In the genomic region with DNA sequence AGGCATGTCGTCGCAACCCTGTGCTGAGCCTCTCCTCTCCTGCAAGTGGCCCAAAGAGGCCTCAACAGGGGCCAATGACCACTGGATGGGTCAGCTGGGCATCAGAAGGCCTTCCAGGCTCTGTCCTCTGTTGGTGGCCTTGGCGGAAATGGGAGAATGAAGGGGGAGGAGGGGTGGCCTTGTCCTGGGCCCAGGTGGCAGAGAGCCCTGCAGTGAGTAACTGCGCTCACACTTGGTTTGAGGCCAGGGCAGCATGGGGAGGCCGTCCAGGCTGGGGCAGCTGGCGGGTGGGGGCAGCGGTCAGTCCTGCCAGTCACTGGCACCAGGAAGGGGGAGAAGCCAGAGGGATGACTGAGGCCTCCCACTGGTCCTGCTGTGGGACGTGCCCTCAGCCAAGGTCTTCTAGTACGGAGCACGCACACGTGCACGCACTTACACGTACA, we compare ENCODE assay signal across 26 cellular contexts. TPM values are rescaled to one million over a fixed set of nuclear protein-coding genes. Genes with fewer than 3 reads are reported as not detected.
DNase-seq lines count a peak whose midpoint lies in the region; ATAC-seq and TF ChIP-seq lines count a peak whose summit lies in the region.
"Had no signal": no experiment of that assay in that cellular context is flagged by ENCODE, and none has a peak within 500 bp of the region (broad histone marks: within the 10 kb centered on the region; RNA-seq: fewer than 3 reads in every experiment).

No MANE protein-coding gene starts in this region.

- DNase-seq in MG63 (peak; percentile 36), globus pallidus (ENCODE audit: low spot score) (peak; percentile 88), gastrocnemius medialis (peak; percentile 74 to 90), ascending aorta (ENCODE audit: low spot score in 2 of 2) (no peak), NCI-H1417 treated with DMSO at 0.1 percent for 48 hours (lab: John Stamatoyannopoulos, UW) (no peak), NCI-H1105 (lab: John Stamatoyannopoulos, UW) (no peak)
- DNase-seq: activated CD4-positive, alpha-beta T cell treated with anti-CD3 and anti-CD28 coated beads, Interleukin-2, amount 50 U/mL, for 1 hour; activated CD8-positive, alpha-beta memory T cell treated with anti-CD3 and anti-CD28 coated beads, Interleukin-2, amount 50 U/mL, for 4 hours; activated naive CD8-positive, alpha-beta T cell treated with anti-CD3 and anti-CD28 coated beads, Interleukin-2, amount 50 U/mL, for 24 hours; CD4-positive, alpha-beta memory T cell; foreskin fibroblast; GF-D8; Karpas-422; left cardiac atrium; NCI-H1048; NCI-H2029 treated with DMSO at 0.1 percent for 48 hours; NCI-H446; SHP77 treated with DMSO at 0.1 percent for 48 hours; stimulated activated CD4-positive, alpha-beta T cell treated with anti-CD3 and anti-CD28 coated beads, Interleukin-1b, Interleukin-23, amount 100 ng/mL, for 48 hours; stimulated activated naive B cell treated with anti-CD40 and anti-IgM and Interleukin-4, amounts not matched to agents 10 μg/mL and 1 μg/mL and 100 μg/mL, for 72 hours had no signal

- no peaks in the 10 kb centered on the region for H3K27me3 ChIP-seq in MG63
- no peaks in the 10 kb centered on the region for H3K27me3 ChIP-seq in muscle layer of colon (ENCODE audit: control insufficient read depth in 1 of 2, insufficient read depth in 2 of 2, low read length in 2 of 2)
- H3K27me3 ChIP-seq in gastrocnemius medialis: no peaks in the 10 kb centered on the region
- no peaks in the 10 kb centered on the region for H3K27me3 ChIP-seq in ascending aorta
- H3K27me3 ChIP-seq: cardiac muscle cell, tibial nerve had no signal

- H3K9me3 ChIP-seq in MG63 (no peaks in the 10 kb centered on the region), muscle layer of colon (ENCODE audit: low read length) (no peaks in the 10 kb centered on the region), gastrocnemius medialis (no peaks in the 10 kb centered on the region), ascending aorta (no peaks in the 10 kb centered on the region)
- H3K9me3 ChIP-seq: neutrophil, tibial nerve had no signal

- no peak overlapping the region for H3K9ac ChIP-seq in muscle layer of colon (ENCODE audit: low read length)

- H3K4me3 ChIP-seq in MG63 (no peak overlapping the region), muscle layer of colon (ENCODE audit: low read depth in 1 of 2, low read length in 2 of 2) (no peak overlapping the region), gastrocnemius medialis (no peak overlapping the region), ascending aorta (no peak overlapping the region)
- H3K4me3 ChIP-seq: cardiac muscle cell, tibial nerve had no signal

- in situ Hi-C loops in gastrocnemius medialis (cut with MboI; ENCODE audit: low sequenced_read_pairs in 4 of 4): no loop called here

- intact Hi-C loops in gastrocnemius medialis (cut with DNase I; ENCODE audit: low total_unique reads): loop anchor here (5.0 to 10.0 kb wide), 5 partner anchors 59 to 633 kb away; a partner anchor contains a TSS
- intact Hi-C loops in ascending aorta (cut with DNase I): no loop called here

- H3K27ac ChIP-seq in muscle layer of colon (ENCODE audit: low read depth, low read length): peak overlapping the region; percentile 85
- H3K27ac ChIP-seq in gastrocnemius medialis: peak overlapping the region; percentile 56 to 75 (median 61)
- H3K27ac ChIP-seq in ascending aorta: no peak overlapping the region
- H3K27ac ChIP-seq: cardiac muscle cell, neutrophil, tibial nerve had no signal

- no peaks in the 10 kb centered on the region for H3K36me3 ChIP-seq in MG63
- H3K36me3 ChIP-seq in muscle layer of colon (ENCODE audit: insufficient read depth, low read length): no peaks in the 10 kb centered on the region
- no peaks in the 10 kb centered on the region for H3K36me3 ChIP-seq in gastrocnemius medialis
- H3K36me3 ChIP-seq in ascending aorta: no peaks in the 10 kb centered on the region
- H3K36me3 ChIP-seq: cardiac muscle cell, neutrophil had no signal

- TF ChIP-seq CTCF in gastrocnemius medialis (IDR thresholded peaks at IDR 0.05 in 4 of 5, conservative IDR thresholded peaks at IDR 0.05 in 1 of 5): no peak
- TF ChIP-seq CTCF in ascending aorta (IDR thresholded peaks at IDR 0.05): no peak

- peaks cover 40% of the 10 kb centered on the region for H3K4me1 ChIP-seq in muscle layer of colon (ENCODE audit: insufficient read depth, low read length)
- H3K4me1 ChIP-seq in gastrocnemius medialis: peaks cover 19 to 30% of the 10 kb centered on the region in 2 donors
- H3K4me1 ChIP-seq in ascending aorta: no peaks in the 10 kb centered on the region

- ATAC-seq in gastrocnemius medialis: peak; percentile 58 to 72
- ATAC-seq in HG03196 (IDR thresholded peaks at IDR 0.05; ENCODE audit: unreplicated experiment): no peak
- ATAC-seq: activated naive CD8-positive, alpha-beta T cell treated with anti-CD3 and anti-CD28 coated beads, Interleukin-2, amount 50 U/mL, for 24 hours; left cardiac atrium; sciatic nerve; stimulated activated naive B cell treated with anti-CD40 and anti-IgM and Interleukin-4, amounts not matched to agents 10 μg/mL and 1 μg/mL and 100 μg/mL, for 72 hours had no signal

- TF ChIP-seq POLR2A in gastrocnemius medialis (IDR thresholded peaks at IDR 0.05): no peak

RNA-seq across cellular contexts. Expression of a gene that starts 59.8 kb away (rescaled TPM):
- 4.8 and 17.0 TPM in 2 replicates for total RNA-seq in MG63 (2014; rRNA removed; shearing (Covaris generic); ENCODE audit: low replicate concordance)
- 10 to 100 TPM in 3 of 4 donors, 1 to 10 TPM in 1; 4.9 to 16.0 (median 12.2) TPM for total RNA-seq in gastrocnemius medialis
- 5.1 TPM for total RNA-seq in ascending aorta

Comparison
In these comparisons a context has a peak if more than half of its experiments do, and no peak if none do; other contexts are left out.
1. DNase-seq: peak in MG63 (single experiment), globus pallidus (single experiment) and gastrocnemius medialis (2 of 2); none in ascending aorta (0 of 2), NCI-H1417 treated with DMSO at 0.1 percent for 48 hours (single experiment) and NCI-H1105 (single experiment).
2. H3K27ac ChIP-seq: peak in muscle layer of colon (single experiment) and gastrocnemius medialis (4 of 4); none in ascending aorta (0 of 2).